8 cellular contexts compared by ENCODE assay signal in genomic region chr13:99269627-99270252, GRCh38. TPM values are rescaled to one million over a fixed set of nuclear protein-coding genes. Genes with fewer than 3 reads are reported as not detected.
A peak's percentile ranks its signal among the peaks of the same experiment; 100 is the strongest.
DNase-seq lines count a peak whose midpoint lies in the region; ATAC-seq and TF ChIP-seq lines count a peak whose summit lies in the region.

No MANE protein-coding gene starts in this region.

- in situ Hi-C loops in transverse colon (cut with MboI; ENCODE audit: low pct_ligation_motif_present in 1 of 4, low pct_unique_long_range_greater_than_20kb in 1 of 4, low sequenced_read_pairs in 3 of 4) = loop anchor here (5.0 to 10.0 kb wide), 3 partner anchors 95 to 168 kb away; no protein-coding TSS in a partner anchor

- no peak for TF ChIP-seq EP300 in transverse colon (IDR thresholded peaks at IDR 0.05; ENCODE audit: low read depth)

- H3K36me3 Mint-ChIP-seq in brain = peaks cover 31% of the 10 kb centered on the region

- intact Hi-C loops in transverse colon (cut with DNase I; ENCODE audit: low total_unique reads) = loop anchor here (5.0 kb wide), 1 partner anchor 92 kb away; no protein-coding TSS in a partner anchor

- ATAC-seq in HG02938 (IDR thresholded peaks at IDR 0.05; ENCODE audit: unreplicated experiment) = peak; percentile 70
- no peak for ATAC-seq in GM19324 (IDR thresholded peaks at IDR 0.05; ENCODE audit: low FRiP score, unreplicated experiment)

- H3K4me3 ChIP-seq in GM12875 (ENCODE audit: low read depth, low read length) = no peak overlapping the region
- no peak overlapping the region for H3K4me3 ChIP-seq in transverse colon

- no peak overlapping the region for H3K27ac Mint-ChIP-seq in brain

- H3K27ac ChIP-seq in transverse colon = peak overlapping the region in 2 of 4 donors; percentile 7 to 13

- no peak for TF ChIP-seq POLR2A in transverse colon (IDR thresholded peaks at IDR 0.05)

- H3K36me3 ChIP-seq in transverse colon = no peaks in the 10 kb centered on the region

- H3K9me3 Mint-ChIP-seq in brain = peaks cover 0 to 11% (median 4%) of the 10 kb centered on the region in 5 experiments

- peak; percentile 83 to 90 for DNase-seq in AML-193 (lab: John Stamatoyannopoulos, UW)
- DNase-seq in NCI-H460 (ENCODE audit: extremely low read depth, low read depth) = peak; percentile 32
- peak; percentile 43 for DNase-seq in kidney glomerular epithelial cell (lab: John Stamatoyannopoulos, UW)
- DNase-seq in transverse colon = no peak

- H3K27me3 Mint-ChIP-seq in brain = no peaks in the 10 kb centered on the region

- H3K4me1 Mint-ChIP-seq in brain = peaks cover 7% of the 10 kb centered on the region

- H3K27me3 ChIP-seq in transverse colon = no peaks in the 10 kb centered on the region

- no peak overlapping the region for H3K4me3 Mint-ChIP-seq in brain

- WGBS in transverse colon (ENCODE audit: low coverage in 1 of 2), 2 donors = 55 to 60% methylated on average over 3 of the region's 3 CpGs

- H3K4me1 ChIP-seq in transverse colon = peaks cover 0 to 8% (median 0%) of the 10 kb centered on the region in 4 donors

- H3K9me3 ChIP-seq in transverse colon = peaks cover 0 to 10% of the 10 kb centered on the region in 2 donors

- peak; percentile 55; the same call in 1 of the 2 replicates for TF ChIP-seq CTCF in GM12875 (IDR thresholded peaks at IDR 0.05; ENCODE audit: borderline replicate concordance, insufficient read depth, low read depth, low read length)
- peak; percentile 77 to 83 for TF ChIP-seq CTCF in brain (conservative IDR thresholded peaks at IDR 0.05)
- TF ChIP-seq CTCF in transverse colon (IDR thresholded peaks at IDR 0.05) = peak; percentile 50 to 62 (median 58)

RNA-seq across cellular contexts. Expression of gene GPR18, which starts 11.6 kb away (rescaled TPM):
- not detected in 2 replicates for total RNA-seq in NCI-H460 (2014; rRNA removed; shearing (Covaris generic))
- polyA plus RNA-seq in NCI-H460 (2014; cell fraction: nucleus; rRNA removed) = not detected in 2 replicates
- polyA plus RNA-seq in brain (ENCODE audit: insufficient read depth, low read depth, low replicate concordance) = not detected
- under 1 TPM in 2 of 4 donors, not detected in 2; 0.41 to 0.48 TPM for total RNA-seq in transverse colon

RNA-seq across cellular contexts. Expression of gene GPR183, which starts 37.5 kb away (rescaled TPM):
- 0.14 and 0.30 TPM in 2 replicates for total RNA-seq in NCI-H460 (2014; rRNA removed; shearing (Covaris generic))
- 0.07 TPM in 1 of 2 replicates, not detected in the other for polyA plus RNA-seq in NCI-H460 (2014; cell fraction: nucleus; rRNA removed)
- 0.95 TPM for polyA plus RNA-seq in brain (ENCODE audit: insufficient read depth, low read depth, low replicate concordance)
- total RNA-seq in transverse colon = 10 to 100 TPM in 1 of 4 donors, 1 to 10 TPM in 3; 3.0 to 14.6 (median 6.5) TPM
